ENCODE assay signal across 8 cellular contexts in the genomic region with DNA sequence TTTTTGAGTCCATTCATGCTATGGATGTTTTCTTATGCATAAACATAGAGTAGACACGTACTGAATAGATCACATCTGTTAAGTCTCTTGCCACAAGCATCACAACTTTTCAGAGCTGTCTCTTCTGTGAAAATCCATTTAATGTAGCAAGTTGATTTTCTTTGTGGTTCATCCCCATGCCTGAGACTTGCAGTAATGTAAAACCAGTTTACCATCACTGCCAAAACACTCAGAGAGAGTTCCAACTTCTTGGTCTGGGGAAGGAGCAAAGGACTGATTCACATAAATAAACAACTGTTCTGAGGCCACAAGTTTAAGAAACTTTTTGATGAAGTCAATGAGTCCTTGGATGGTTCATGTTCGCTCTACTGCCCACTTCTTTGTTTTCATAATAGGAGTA. TPM values are rescaled to one million over a fixed set of nuclear protein-coding genes. Genes with fewer than 3 reads are reported as not detected.
DNase-seq lines count a peak whose midpoint lies in the region; ATAC-seq, FAIRE-seq and TF ChIP-seq lines count a peak whose summit lies in the region.
"Not testable (repeated sequence)": the region's sequence is repeated elsewhere in the genome, so short reads cannot be mapped to it uniquely, and the experiment has no call there.

No MANE protein-coding gene starts in this region.

- not testable (repeated sequence) for H3K27me3 Mint-ChIP-seq in Calu3 (ENCODE audit: unreplicated experiment)

- POLR2A ChIA-PET in A549 (lab: Yijun Ruan, JAX): interaction anchor here (0.5 kb wide), 1 partner anchor 25 kb away, joined by 7 read pairs; a partner anchor contains a TSS

- not testable (repeated sequence) for ATAC-seq in A549
- peak in 3 of 4 donors; percentile 32 to 64 (median 39) for ATAC-seq in heart left ventricle

- H3K4me2 ChIP-seq in A549: not testable (repeated sequence)

- peak; percentile 43 for FAIRE-seq in A549 (lab: Jason Lieb, UNC)

- peaks cover 20% of the 10 kb centered on the region for H3K4me1 Mint-ChIP-seq in Calu3 (ENCODE audit: low read depth, unreplicated experiment)

- not testable (repeated sequence) for H3K36me3 Mint-ChIP-seq in Calu3 (ENCODE audit: insufficient read depth, unreplicated experiment)

- TF ChIP-seq CTCF in A549 (IDR thresholded peaks at IDR 0.05); Calu3 (IDR thresholded peaks at IDR 0.05; ENCODE audit: unreplicated experiment); HL-60 (IDR thresholded peaks at IDR 0.05; ENCODE audit: insufficient read depth, low read length); choroid plexus epithelial cell (conservative IDR thresholded peaks at IDR 0.05; ENCODE audit: low read depth, low read length); heart left ventricle (IDR thresholded peaks at IDR 0.05): not testable (repeated sequence)

- H3K27ac Mint-ChIP-seq in Calu3 (ENCODE audit: unreplicated experiment): peak overlapping the region; percentile 48

- H3K36me3 ChIP-seq in adipocyte (ENCODE audit: control insufficient read depth, insufficient read depth, low read length, severe bottlenecking); heart left ventricle; skeletal muscle tissue (ENCODE audit: control insufficient read depth in 3 of 3, insufficient read depth in 3 of 3, low read length in 3 of 3): not testable (repeated sequence)

- TF ChIP-seq POLR2A in A549 (IDR thresholded peaks at IDR 0.05; ENCODE audit: low read length); heart left ventricle (IDR thresholded peaks at IDR 0.05): not testable (repeated sequence)

- not testable (repeated sequence) for BruUV-seq in Calu3 (replicated peaks; lab: Mats Ljungman, UMichigan)

- not testable (repeated sequence) for H3K4me3 Mint-ChIP-seq in Calu3 (ENCODE audit: low read depth, unreplicated experiment)

- H3K4me1 ChIP-seq in A549: not testable (repeated sequence)
- H3K4me1 ChIP-seq in adipocyte (ENCODE audit: control insufficient read depth, insufficient read depth, low read length) (peaks cover 28% of the 10 kb centered on the region), heart left ventricle (peaks cover 0 to 65% (median 7%) of the 10 kb centered on the region in 12 donors), skeletal muscle tissue (ENCODE audit: control insufficient read depth in 3 of 3, insufficient read depth in 3 of 3, low read length in 3 of 3) (peaks cover 33 to 47% (median 35%) of the 10 kb centered on the region in 3 donors)

- H3K9me3 ChIP-seq in A549; adipocyte (ENCODE audit: control insufficient read depth, low read length); heart left ventricle; skeletal muscle tissue (ENCODE audit: control insufficient read depth in 3 of 3, low read length in 3 of 3): not testable (repeated sequence)

- WGBS in A549 (ENCODE audit: missing lambda C conversion rate): 96% methylated on average over 2 of the region's 2 CpGs
- WGBS in heart left ventricle, 4 donors: 74 to 93% (median 85%) methylated on average over 2 of the region's 2 CpGs

- not testable (repeated sequence) for DNase-seq in A549 (ENCODE audit: low read depth in 1 of 2, low spot score in 1 of 2); Calu3; HL-60 (ENCODE audit: low read depth in 1 of 2, low spot score in 1 of 2); heart left ventricle
- DNase-seq in adipocyte (ENCODE audit: low read depth) (peak; percentile 78), choroid plexus epithelial cell (ENCODE audit: low read depth) (peak; percentile 92), myocyte (ENCODE audit: low read depth) (peak; percentile 67)

- H3K9ac ChIP-seq in adipocyte (ENCODE audit: low read length); skeletal muscle tissue (ENCODE audit: low read depth in 1 of 3, low read length in 3 of 3): not testable (repeated sequence)

- H3K9me3 Mint-ChIP-seq in Calu3 (ENCODE audit: low read depth, unreplicated experiment): not testable (repeated sequence)

- not testable (repeated sequence) for H3K27ac ChIP-seq in A549
- H3K27ac ChIP-seq in HL-60 (replicated peaks) (peak overlapping the region; percentile 79), heart left ventricle (peak overlapping the region in 4 of 12 donors; percentile 36 to 78 (median 56)), skeletal muscle tissue (ENCODE audit: low read depth, low read length) (peak overlapping the region; percentile 40)

- not testable (repeated sequence) for TF ChIP-seq RAD21 in A549 (conservative IDR thresholded peaks at IDR 0.05 in 1 of 2, IDR thresholded peaks at IDR 0.05 in 1 of 2)

- intact Hi-C loops in Calu3 (cut with micrococcal nuclease; ENCODE audit: unreplicated experiment); heart left ventricle (cut with DNase I): not testable (repeated sequence)

- not testable (repeated sequence) for TF ChIP-seq EP300 in A549 (IDR thresholded peaks at IDR 0.05)

- not testable (repeated sequence) for H3K27me3 ChIP-seq in HL-60 (ENCODE audit: insufficient read depth, poor library complexity, severe bottlenecking); adipocyte (replicated peaks; ENCODE audit: control insufficient read depth, insufficient read depth, low read length); heart left ventricle; skeletal muscle tissue (ENCODE audit: control insufficient read depth in 3 of 3, insufficient read depth in 3 of 3, low read length in 3 of 3)

- not testable (repeated sequence) for H3K4me3 ChIP-seq in A549; HL-60 (replicated peaks; ENCODE audit: insufficient read depth, low read length); adipocyte (ENCODE audit: low read length); choroid plexus epithelial cell (ENCODE audit: low read depth, low read length); heart left ventricle; skeletal muscle tissue (ENCODE audit: low read length in 3 of 3)

- CTCF ChIA-PET in A549 (lab: Yijun Ruan, JAX) (interaction anchor here (1.0 kb wide), 1 partner anchor 340 kb away, joined by 3 read pairs; no protein-coding TSS in a partner anchor), Calu3 (lab: Charles Lee) (interaction anchor here (0.8 kb wide), 1 partner anchor 342 kb away, joined by 3 read pairs; no protein-coding TSS in a partner anchor)

RNA-seq across cellular contexts. Expression of a gene that starts 24.8 kb away (rescaled TPM):
- 25.2 and 32.0 TPM in 2 replicates for polyA plus RNA-seq in A549 (2011; rRNA removed)
- 16.4 TPM in 2 replicates for polyA plus RNA-seq in A549 (2012; cell fraction: cytosol; rRNA removed)
- polyA plus RNA-seq in A549 (2012; cell fraction: nucleus; rRNA removed): 13.5 and 18.7 TPM in 2 replicates
- 16.7 to 19.2 TPM (median 18.4 TPM) in 3 replicates for polyA plus RNA-seq in A549 (2017; fragmentation: RNase III; extraction: RNeasy Plus Mini Kit Qiagen cat#74134 plus additional on column Dnase treatment)
- 56.9 and 62.6 TPM in 2 replicates for polyA minus RNA-seq in A549 (2011; rRNA and poly(A)+ RNA removed)
- 60.3 and 70.1 TPM in 2 replicates for total RNA-seq in Calu3 (2022)
- total RNA-seq in heart left ventricle: 10 to 100 TPM in 3 of 9 donors, 1 to 10 TPM in 6; 5.6 to 23.3 (median 8.6) TPM
- polyA plus RNA-seq in heart left ventricle: 1 to 10 TPM; 2.5 to 6.7 TPM
- 9.1 and 9.4 TPM in 2 replicates for total RNA-seq in myocyte
- polyA plus RNA-seq in myocyte (2012): 12.3 TPM
- total RNA-seq in skeletal muscle tissue: 13.0 TPM
